7 cellular contexts compared by ENCODE assay signal in genomic region chr6:116229287-116229913, GRCh38. TPM values are rescaled to one million over a fixed set of nuclear protein-coding genes. Genes with fewer than 3 reads are reported as not detected.
DNase-seq lines count a peak whose midpoint lies in the region; ATAC-seq and TF ChIP-seq lines count a peak whose summit lies in the region.

No MANE protein-coding gene starts in this region.

- intact Hi-C loops in adrenal gland (cut with DNase I) = no loop called here
- intact Hi-C loops in heart right ventricle (cut with DNase I) = no loop called here

- no peaks in the 10 kb centered on the region for H3K36me3 ChIP-seq in adrenal gland (replicated peaks in 1 of 2)
- H3K36me3 ChIP-seq in heart right ventricle = peaks cover 0 to 6% (median 0%) of the 10 kb centered on the region in 9 donors

- peak; percentile 98 for ATAC-seq in HG02678 (IDR thresholded peaks at IDR 0.05; ENCODE audit: unreplicated experiment)
- ATAC-seq in heart right ventricle = peak; percentile 91 to 97 (median 94)
- no peak for ATAC-seq in HG02763 (IDR thresholded peaks at IDR 0.05; ENCODE audit: unreplicated experiment)

- H3K4me3 ChIP-seq in adrenal gland = no peak overlapping the region
- H3K4me3 ChIP-seq in heart right ventricle = peak overlapping the region in 6 of 10 donors; percentile 26 to 42 (median 34)

- TF ChIP-seq CTCF in adrenal gland (IDR thresholded peaks at IDR 0.05) (no peak), heart right ventricle (IDR thresholded peaks at IDR 0.05) (no peak)

- H3K4me1 ChIP-seq in adrenal gland (replicated peaks in 1 of 2) (no peaks in the 10 kb centered on the region), heart right ventricle (peaks cover 0 to 7% (median 0%) of the 10 kb centered on the region in 9 donors)

- DNase-seq in adrenal gland (peak; percentile 66 to 98 (median 74)), heart right ventricle (peak; percentile 80 to 91), renal cortical epithelial cell (ENCODE audit: low read depth) (peak; percentile 30), DMS153 (lab: John Stamatoyannopoulos, UW) (no peak), NCI-H1092 treated with DMSO at 0.1 percent for 48 hours (lab: John Stamatoyannopoulos, UW) (no peak)

- H3K9me3 ChIP-seq in adrenal gland (replicated peaks in 1 of 3) = no peaks in the 10 kb centered on the region
- no peaks in the 10 kb centered on the region for H3K9me3 ChIP-seq in heart right ventricle

- WGBS in adrenal gland, 4 donors = 67 to 70% (median 67%) methylated on average over 17 of the region's 17 CpGs
- WGBS in heart right ventricle, 2 donors = 48 to 57% methylated on average over 17 of the region's 17 CpGs

- H3K27ac ChIP-seq in adrenal gland = peak overlapping the region in 1 of 5 donors; percentile 9
- no peak overlapping the region for H3K27ac ChIP-seq in heart right ventricle

- TF ChIP-seq POLR2A in adrenal gland (IDR thresholded peaks at IDR 0.05) = no peak

- H3K27me3 ChIP-seq in adrenal gland (no peaks in the 10 kb centered on the region), heart right ventricle (no peaks in the 10 kb centered on the region)

RNA-seq across cellular contexts. Expression of gene TSPYL4, which starts 24.5 kb away (rescaled TPM):
- total RNA-seq in adrenal gland (10 to 100 TPM; 16.2 to 45.7 (median 32.9) TPM), heart right ventricle (10 to 100 TPM; 24.4 to 38.9 (median 28.9) TPM), renal cortical epithelial cell (3.3 and 11.8 TPM in 2 replicates)
- polyA plus RNA-seq in adrenal gland (10 to 100 TPM; 14.6 to 58.4 (median 16.0) TPM), heart right ventricle (10 to 100 TPM in 1 of 2 donors, 1 to 10 TPM in 1; 8.5 to 23.8 TPM)

RNA-seq across cellular contexts. Expression of gene TSPYL1, which starts 50.3 kb away (rescaled TPM):
- total RNA-seq in adrenal gland (100 to 1,000 TPM; 164 to 271 (median 212) TPM), heart right ventricle (100 to 1,000 TPM in 7 of 10 donors, 10 to 100 TPM in 3; 76.6 to 143 (median 114) TPM), renal cortical epithelial cell (102 and 115 TPM in 2 replicates)
- polyA plus RNA-seq in adrenal gland (100 to 1,000 TPM in 1 of 3 donors, 10 to 100 TPM in 2; 24.8 to 111 (median 42.6) TPM), heart right ventricle (10 to 100 TPM; 14.0 to 27.1 TPM)

Comparison
In these comparisons a context has a peak if more than half of its experiments do, and no peak if none do; other contexts are left out.
1. DNase-seq: peak in adrenal gland (7 of 7), heart right ventricle (2 of 2) and renal cortical epithelial cell (single experiment); none in DMS153 (single experiment) and NCI-H1092 treated with DMSO at 0.1 percent for 48 hours (single experiment).
2. H3K4me3 ChIP-seq: peak in heart right ventricle (6 of 10); none in adrenal gland (0 of 4).